Comparison of ENCODE assay signal across 1 cellular context in the genomic region with DNA sequence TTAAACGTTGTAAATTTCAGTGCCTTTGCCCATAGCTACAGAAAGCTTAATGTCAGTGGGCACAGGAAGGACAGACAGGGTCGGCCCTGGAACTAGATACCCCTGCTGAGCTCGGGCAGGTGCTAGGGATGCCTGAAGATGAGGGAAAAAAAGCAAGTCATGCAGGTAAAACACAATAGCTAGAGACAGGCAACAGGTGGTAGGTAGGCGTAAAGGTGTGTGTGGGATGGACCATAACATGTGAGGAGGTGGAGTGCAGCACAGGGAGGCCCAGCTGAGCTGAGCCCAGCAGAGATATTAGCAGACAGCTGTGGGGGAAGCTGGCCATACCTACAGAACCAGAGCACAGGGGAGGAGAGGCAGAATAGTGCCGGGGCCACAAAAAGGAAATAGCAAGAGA.
TF ChIP-seq lines count a peak whose summit lies in the region.

No MANE protein-coding gene starts in this region.

TF ChIP-seq in HEK293, 187 proteins besides CTCF, POLR2A, EP300 and RAD21 (continued from another document):
- TF ChIP-seq, protein P1, sequence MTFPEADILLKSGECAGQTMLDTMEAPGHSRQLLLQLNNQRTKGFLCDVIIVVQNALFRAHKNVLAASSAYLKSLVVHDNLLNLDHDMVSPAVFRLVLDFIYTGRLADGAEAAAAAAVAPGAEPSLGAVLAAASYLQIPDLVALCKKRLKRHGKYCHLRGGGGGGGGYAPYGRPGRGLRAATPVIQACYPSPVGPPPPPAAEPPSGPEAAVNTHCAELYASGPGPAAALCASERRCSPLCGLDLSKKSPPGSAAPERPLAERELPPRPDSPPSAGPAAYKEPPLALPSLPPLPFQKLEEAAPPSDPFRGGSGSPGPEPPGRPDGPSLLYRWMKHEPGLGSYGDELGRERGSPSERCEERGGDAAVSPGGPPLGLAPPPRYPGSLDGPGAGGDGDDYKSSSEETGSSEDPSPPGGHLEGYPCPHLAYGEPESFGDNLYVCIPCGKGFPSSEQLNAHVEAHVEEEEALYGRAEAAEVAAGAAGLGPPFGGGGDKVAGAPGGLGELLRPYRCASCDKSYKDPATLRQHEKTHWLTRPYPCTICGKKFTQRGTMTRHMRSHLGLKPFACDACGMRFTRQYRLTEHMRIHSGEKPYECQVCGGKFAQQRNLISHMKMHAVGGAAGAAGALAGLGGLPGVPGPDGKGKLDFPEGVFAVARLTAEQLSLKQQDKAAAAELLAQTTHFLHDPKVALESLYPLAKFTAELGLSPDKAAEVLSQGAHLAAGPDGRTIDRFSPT (tag by site-specific recombination; IDR thresholded peaks at IDR 0.05): no peak
- TF ChIP-seq ZNF624 (tag by site-specific recombination; IDR thresholded peaks at IDR 0.05) (no peak), HOXD13 (CRISPR knock-in tag; IDR thresholded peaks at IDR 0.05; ENCODE audit: borderline replicate concordance) (no peak), SCRT2 (tag by site-specific recombination; IDR thresholded peaks at IDR 0.05) (peak; percentile 71), MZF1 (tag by site-specific recombination; IDR thresholded peaks at IDR 0.05; ENCODE audit: borderline replicate concordance) (no peak), ZNF274 (IDR thresholded peaks at IDR 0.05; ENCODE audit: low read length) (no peak), ZNF274 (tag by site-specific recombination; IDR thresholded peaks at IDR 0.05; ENCODE audit: borderline replicate concordance) (no peak), ZNF19 (tag by site-specific recombination; IDR thresholded peaks at IDR 0.05; ENCODE audit: low read depth) (no peak), SETDB1 (IDR thresholded peaks at IDR 0.05; ENCODE audit: insufficient read length, low read length) (no peak), GFI1B (tag by site-specific recombination; IDR thresholded peaks at IDR 0.05) (no peak), ZNF426 (tag by site-specific recombination; IDR thresholded peaks at IDR 0.05) (no peak), EGR2 (tag by site-specific recombination; IDR thresholded peaks at IDR 0.05; ENCODE audit: low read depth) (0 out of 2 replicates have a peak, but pooled peaks have one; percentile 62), ZFHX2 (tag by site-specific recombination; conservative IDR thresholded peaks at IDR 0.05) (peak; percentile 57), ZNF350 (tag by site-specific recombination; IDR thresholded peaks at IDR 0.05) (no peak)
